8 cellular contexts compared by ENCODE assay signal in genomic region chr4:6988016-6988715, GRCh38. TPM values are rescaled to one million over a fixed set of nuclear protein-coding genes. Genes with fewer than 3 reads are reported as not detected.
DNase-seq lines count a peak whose midpoint lies in the region; ATAC-seq and TF ChIP-seq lines count a peak whose summit lies in the region.

No MANE protein-coding gene starts in this region.

- POLR2A ChIA-PET in activated CD4-positive, alpha-beta memory T cell treated with anti-CD3 and anti-CD28 coated beads for 36 hours (lab: Charles Lee) = interaction anchor here (0.7 to 1.9 kb wide), 3 partner anchors 20 to 89 kb away, joined by 3 to 6 read pairs (median 3); no protein-coding TSS in a partner anchor

- H3K79me2 ChIP-seq in hepatocyte = peaks cover 79% of the 10 kb centered on the region

- peak overlapping the region; percentile 88 for H3K27ac ChIP-seq in hepatocyte

- no peaks in the 10 kb centered on the region for H3K36me3 ChIP-seq in hepatocyte (replicated peaks; ENCODE audit: insufficient read depth, low read depth)

- no peaks in the 10 kb centered on the region for H3K27me3 ChIP-seq in hepatocyte

- H3K4me1 Mint-ChIP-seq in activated CD4-positive, alpha-beta memory T cell treated with anti-CD3 and anti-CD28 coated beads for 36 hours (ENCODE audit: low read depth) = peaks cover 75% of the 10 kb centered on the region
- H3K4me1 Mint-ChIP-seq in stimulated activated memory B cell treated with anti-CD40 and anti-IgM and Interleukin-4, amounts not matched to agents 10 μg/mL and 1 μg/mL and 100 μg/mL, for 72 hours = peaks cover 86% of the 10 kb centered on the region

- no peak overlapping the region for H2AFZ ChIP-seq in hepatocyte

- H3K4me3 ChIP-seq in hepatocyte = peak overlapping the region; percentile 78

- intact Hi-C loops in activated CD4-positive, alpha-beta memory T cell treated with anti-CD3 and anti-CD28 coated beads for 36 hours (cut with micrococcal nuclease) = loop anchor here (5.0 kb wide), 1 partner anchor 271 kb away; the partner anchor contains the start of gene BLOC1S4

- no peak for TF ChIP-seq CTCF in hepatocyte (IDR thresholded peaks at IDR 0.05; ENCODE audit: poor library complexity)

- no peak overlapping the region for H3K27ac Mint-ChIP-seq in activated CD4-positive, alpha-beta memory T cell treated with anti-CD3 and anti-CD28 coated beads for 36 hours
- H3K27ac Mint-ChIP-seq in stimulated activated memory B cell treated with anti-CD40 and anti-IgM and Interleukin-4, amounts not matched to agents 10 μg/mL and 1 μg/mL and 100 μg/mL, for 72 hours = peak overlapping the region; percentile 96

- H3K9me2 ChIP-seq in hepatocyte (replicated peaks; ENCODE audit: insufficient read depth) = no peaks in the 10 kb centered on the region

- CTCF ChIA-PET in activated CD4-positive, alpha-beta memory T cell treated with anti-CD3 and anti-CD28 coated beads for 36 hours (lab: Charles Lee) = interaction anchor here (2.6 to 2.7 kb wide), 2 partner anchors 14 to 55 kb away, joined by 14 to 15 read pairs; partner anchors contain the start of gene TADA2B

- no peak for ATAC-seq in stimulated activated memory B cell treated with anti-CD40 and anti-IgM and Interleukin-4, amounts not matched to agents 10 μg/mL and 1 μg/mL and 100 μg/mL, for 72 hours
- no peak for ATAC-seq in HG02840 (IDR thresholded peaks at IDR 0.05; ENCODE audit: low FRiP score, unreplicated experiment)

- peak overlapping the region; percentile 92 for H3K4me2 ChIP-seq in hepatocyte

- H3K4me1 ChIP-seq in hepatocyte (ENCODE audit: insufficient read depth) = peaks cover 51% of the 10 kb centered on the region

- H3K27me3 Mint-ChIP-seq in activated CD4-positive, alpha-beta memory T cell treated with anti-CD3 and anti-CD28 coated beads for 36 hours = no peaks in the 10 kb centered on the region
- no peaks in the 10 kb centered on the region for H3K27me3 Mint-ChIP-seq in stimulated activated memory B cell treated with anti-CD40 and anti-IgM and Interleukin-4, amounts not matched to agents 10 μg/mL and 1 μg/mL and 100 μg/mL, for 72 hours

- H3K9me3 ChIP-seq in hepatocyte (ENCODE audit: low read depth) = no peaks in the 10 kb centered on the region

- peaks cover 31% of the 10 kb centered on the region for H4K20me1 ChIP-seq in hepatocyte (ENCODE audit: insufficient read depth, poor library complexity, severe bottlenecking)

- DNase-seq in SIG-M5 treated with dmso at 0.1 percent for 504 hours (lab: John Stamatoyannopoulos, UW; ENCODE audit: unreplicated experiment) (peak; percentile 6), SIG-M5 (lab: John Stamatoyannopoulos, UW) (no peak), hepatocyte (ENCODE audit: low spot score) (no peak), NCI-H187 (lab: John Stamatoyannopoulos, UW) (no peak), COR-L47 (lab: John Stamatoyannopoulos, UW) (no peak)
- DNase-seq in activated CD4-positive, alpha-beta memory T cell treated with anti-CD3 and anti-CD28 coated beads for 36 hours = no peak

- H3K4me3 Mint-ChIP-seq in activated CD4-positive, alpha-beta memory T cell treated with anti-CD3 and anti-CD28 coated beads for 36 hours = peak overlapping the region; percentile 97
- H3K4me3 Mint-ChIP-seq in stimulated activated memory B cell treated with anti-CD40 and anti-IgM and Interleukin-4, amounts not matched to agents 10 μg/mL and 1 μg/mL and 100 μg/mL, for 72 hours = peak overlapping the region; percentile 97

- no peaks in the 10 kb centered on the region for H3K9me3 Mint-ChIP-seq in activated CD4-positive, alpha-beta memory T cell treated with anti-CD3 and anti-CD28 coated beads for 36 hours
- H3K9me3 Mint-ChIP-seq in stimulated activated memory B cell treated with anti-CD40 and anti-IgM and Interleukin-4, amounts not matched to agents 10 μg/mL and 1 μg/mL and 100 μg/mL, for 72 hours = no peaks in the 10 kb centered on the region

- 72% methylated on average over 13 of the region's 13 CpGs for WGBS in hepatocyte (ENCODE audit: low lambda C conversion rate, missing lambda C conversion rate)

- H3K36me3 Mint-ChIP-seq in activated CD4-positive, alpha-beta memory T cell treated with anti-CD3 and anti-CD28 coated beads for 36 hours = no peaks in the 10 kb centered on the region
- H3K36me3 Mint-ChIP-seq in stimulated activated memory B cell treated with anti-CD40 and anti-IgM and Interleukin-4, amounts not matched to agents 10 μg/mL and 1 μg/mL and 100 μg/mL, for 72 hours = peaks cover 5% of the 10 kb centered on the region

RNA-seq across cellular contexts. Expression of gene TADA2B, which starts 55.0 kb away (rescaled TPM):
- total RNA-seq in activated CD4-positive, alpha-beta memory T cell treated with anti-CD3 and anti-CD28 coated beads for 36 hours = 10 to 100 TPM; 10.8 to 11.5 TPM
- total RNA-seq in hepatocyte = 15.4 and 18.5 TPM in 2 replicates
- polyA plus RNA-seq in hepatocyte = 18.2 and 20.1 TPM in 2 replicates
